Comparison of ENCODE assay signal across 1 cellular context in the genomic region with DNA sequence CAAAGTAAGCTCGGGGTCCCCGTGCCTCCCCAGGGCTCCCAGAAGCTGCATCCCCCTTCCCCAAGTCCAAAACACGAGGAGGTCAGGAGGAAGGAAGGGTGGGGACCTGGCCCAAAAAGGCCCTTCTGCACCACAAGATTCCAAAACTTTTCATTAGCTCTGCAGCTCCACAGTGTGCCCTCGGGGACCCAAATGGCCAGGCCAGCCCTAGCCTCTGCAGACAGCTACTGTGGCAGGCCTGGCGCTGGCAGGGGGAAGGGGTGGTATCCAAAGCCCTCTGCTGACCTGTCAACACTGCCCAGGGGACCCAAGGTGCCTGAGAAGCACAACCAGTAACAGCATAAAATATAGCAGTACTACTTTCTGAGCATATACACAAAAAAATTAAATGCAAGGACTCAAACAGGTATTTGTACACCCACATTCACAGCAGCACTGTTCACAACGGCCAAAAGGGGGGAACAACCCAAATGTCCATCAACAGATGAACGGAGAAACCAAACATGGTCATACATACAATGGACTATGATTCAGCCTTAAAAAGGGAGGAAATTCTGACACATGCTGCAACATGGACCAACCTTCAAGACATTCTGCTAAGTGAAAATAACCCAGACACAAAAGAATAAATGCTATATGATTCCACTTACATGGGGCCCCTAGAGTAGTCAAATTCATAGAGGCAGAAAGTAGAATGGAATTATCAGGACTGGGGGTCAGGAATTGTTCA.
A peak's percentile ranks its signal among the peaks of the same experiment; 100 is the strongest.
TF ChIP-seq lines count a peak whose summit lies in the region.

No MANE protein-coding gene starts in this region.

TF ChIP-seq in endothelial cell of umbilical vein, 7 proteins besides CTCF, POLR2A, EP300 and RAD21:
- no peak for TF ChIP-seq GATA2 (IDR thresholded peaks at IDR 0.05; ENCODE audit: insufficient read depth, insufficient read length, low read depth, low read length)
- TF ChIP-seq FOS (IDR thresholded peaks at IDR 0.05; ENCODE audit: borderline replicate concordance, insufficient read depth, low read length) = peak; percentile 34
TF ChIP-seq in endothelial cell of umbilical vein: peak in this region for 1.
